Comparison of ENCODE assay signal across 8 cellular contexts in genomic region chr10:80158598-80159127, GRCh38. TPM values are rescaled to one million over a fixed set of nuclear protein-coding genes. Genes with fewer than 3 reads are reported as not detected.
DNase-seq lines count a peak whose midpoint lies in the region; ATAC-seq and TF ChIP-seq lines count a peak whose summit lies in the region.

No MANE protein-coding gene starts in this region.

- no peaks in the 10 kb centered on the region for H3K27me3 Mint-ChIP-seq in activated CD4-positive, alpha-beta memory T cell treated with anti-CD3 and anti-CD28 coated beads, Interleukin-2, amount 10 ng/mL, durations not matched to agents 7 days and 5 days
- peaks cover 9% of the 10 kb centered on the region for H3K27me3 Mint-ChIP-seq in GM23338 (ENCODE audit: insufficient read depth, low read depth, poor library complexity)

- no peak overlapping the region for H3K27ac ChIP-seq in GM23338 (ENCODE audit: low read depth)

- H3K36me3 ChIP-seq in GM23338 (ENCODE audit: insufficient read depth): no peaks in the 10 kb centered on the region

- H3K4me3 Mint-ChIP-seq in activated CD4-positive, alpha-beta memory T cell treated with anti-CD3 and anti-CD28 coated beads, Interleukin-2, amount 10 ng/mL, durations not matched to agents 7 days and 5 days: no peak overlapping the region
- no peak overlapping the region for H3K4me3 Mint-ChIP-seq in GM23338

- TF ChIP-seq CTCF in GM23338 (conservative IDR thresholded peaks at IDR 0.05; ENCODE audit: low read depth in 2 of 2): no peak

- no peaks in the 10 kb centered on the region for H3K27me3 ChIP-seq in GM23338 (ENCODE audit: insufficient read depth)

- H3K4me2 ChIP-seq in GM23338: no peak overlapping the region

- peak; percentile 83 for DNase-seq in AG08396 (ENCODE audit: low spot score)
- peak; percentile 83 for DNase-seq in HT-29 (ENCODE audit: low spot score)
- no peak for DNase-seq in activated CD4-positive, alpha-beta memory T cell treated with anti-CD3 and anti-CD28 coated beads, Interleukin-2, amount 10 ng/mL, durations not matched to agents 7 days and 5 days
- peak; percentile 77 for DNase-seq in glomerular endothelial cell (ENCODE audit: extremely low read depth, low read depth, low spot score)
- peak; percentile 91 for DNase-seq in pulmonary artery endothelial cell (ENCODE audit: low read depth, low spot score)
- no peak for DNase-seq in activated CD4-positive, CD25-positive, alpha-beta regulatory T cell (lab: John Stamatoyannopoulos, UW)
- no peak for DNase-seq in GM23338 (ENCODE audit: low spot score)
- DNase-seq in activated effector memory CD4-positive, alpha-beta T cell treated with anti-CD3 and anti-CD28 coated beads, Interleukin-2, amount 50 U/mL, for 16 hours: no peak

- H2AFZ ChIP-seq in GM23338: no peak overlapping the region

- no peaks in the 10 kb centered on the region for H3K79me2 ChIP-seq in GM23338 (replicated peaks; ENCODE audit: insufficient read depth)

- no peaks in the 10 kb centered on the region for H3K9me2 ChIP-seq in GM23338 (ENCODE audit: insufficient read depth)

- no peak for ATAC-seq in GM23338

- no peaks in the 10 kb centered on the region for H3F3A ChIP-seq in GM23338 (replicated peaks; ENCODE audit: low read depth)

- H3K27ac Mint-ChIP-seq in activated CD4-positive, alpha-beta memory T cell treated with anti-CD3 and anti-CD28 coated beads, Interleukin-2, amount 10 ng/mL, durations not matched to agents 7 days and 5 days: peak overlapping the region; percentile 10
- no peak overlapping the region for H3K27ac Mint-ChIP-seq in GM23338

- H3K4me1 ChIP-seq in GM23338 (ENCODE audit: insufficient read depth): peaks cover 9% of the 10 kb centered on the region; the same call in 1 of the 2 replicates

- H3K9me3 Mint-ChIP-seq in activated CD4-positive, alpha-beta memory T cell treated with anti-CD3 and anti-CD28 coated beads, Interleukin-2, amount 10 ng/mL, durations not matched to agents 7 days and 5 days: no peaks in the 10 kb centered on the region
- H3K9me3 Mint-ChIP-seq in GM23338: no peaks in the 10 kb centered on the region

- H3K4me1 Mint-ChIP-seq in activated CD4-positive, alpha-beta memory T cell treated with anti-CD3 and anti-CD28 coated beads, Interleukin-2, amount 10 ng/mL, durations not matched to agents 7 days and 5 days: peaks cover 3% of the 10 kb centered on the region
- peaks cover 16% of the 10 kb centered on the region for H3K4me1 Mint-ChIP-seq in GM23338

- POLR2A ChIA-PET in activated CD4-positive, alpha-beta memory T cell treated with anti-CD3 and anti-CD28 coated beads, Interleukin-2, amount 10 ng/mL, durations not matched to agents 7 days and 5 days (lab: Charles Lee): interaction anchor here (1.1 kb wide), 1 partner anchor 44 kb away, joined by 3 read pairs; no protein-coding TSS in a partner anchor

- H3K4me3 ChIP-seq in GM23338: no peak overlapping the region

- CTCF ChIA-PET in activated CD4-positive, alpha-beta memory T cell treated with anti-CD3 and anti-CD28 coated beads, Interleukin-2, amount 10 ng/mL, durations not matched to agents 7 days and 5 days (lab: Charles Lee): no interaction called here

- peaks cover 96% of the 10 kb centered on the region for H3K36me3 Mint-ChIP-seq in activated CD4-positive, alpha-beta memory T cell treated with anti-CD3 and anti-CD28 coated beads, Interleukin-2, amount 10 ng/mL, durations not matched to agents 7 days and 5 days (ENCODE audit: low read depth)
- H3K36me3 Mint-ChIP-seq in GM23338 (ENCODE audit: low read depth): peaks cover 35% of the 10 kb centered on the region

- no peaks in the 10 kb centered on the region for H4K20me1 ChIP-seq in GM23338 (replicated peaks; ENCODE audit: insufficient read depth)

TF ChIP-seq in GM23338, 12 proteins besides CTCF, POLR2A, EP300 and RAD21:
- TF ChIP-seq REST (IDR thresholded peaks at IDR 0.05; ENCODE audit: unreplicated experiment): no peak
- no peak for TF ChIP-seq POLR2AphosphoS5 (IDR thresholded peaks at IDR 0.05; ENCODE audit: low read depth)
- no peak for TF ChIP-seq JUNB (IDR thresholded peaks at IDR 0.05; ENCODE audit: unreplicated experiment)
- TF ChIP-seq EZH2phosphoT487 (IDR thresholded peaks at IDR 0.05; ENCODE audit: unreplicated experiment): no peak

RNA-seq across cellular contexts. Expression of gene PLAC9, which starts 26.1 kb away (rescaled TPM):
- total RNA-seq in HT-29 (2014; rRNA removed; shearing (Covaris generic)): not detected in 2 replicates
- total RNA-seq in activated CD4-positive, alpha-beta memory T cell treated with anti-CD3 and anti-CD28 coated beads, Interleukin-2, amount 10 ng/mL, durations not matched to agents 7 days and 5 days: not detected
- total RNA-seq in glomerular endothelial cell: 0.93 TPM in 1 of 2 replicates, not detected in the other
- 5.3 and 8.2 TPM in 2 replicates for total RNA-seq in pulmonary artery endothelial cell
- 0.89 and 1.1 TPM in 2 replicates for total RNA-seq in GM23338 (2014; rRNA removed; shearing (Covaris generic))
- 11.0 and 14.4 TPM in 2 replicates for polyA plus RNA-seq in GM23338 (2016; fragmentation: Nextera tagmentation; extraction: Ambion mirVana)

RNA-seq across cellular contexts. Expression of gene ANXA11, which starts 46.7 kb away (rescaled TPM):
- total RNA-seq in HT-29 (2014; rRNA removed; shearing (Covaris generic)): 305 and 311 TPM in 2 replicates
- total RNA-seq in activated CD4-positive, alpha-beta memory T cell treated with anti-CD3 and anti-CD28 coated beads, Interleukin-2, amount 10 ng/mL, durations not matched to agents 7 days and 5 days: 100 to 1,000 TPM; 271 to 273 TPM
- total RNA-seq in glomerular endothelial cell: 98.2 and 118 TPM in 2 replicates
- total RNA-seq in pulmonary artery endothelial cell: 35.8 and 41.9 TPM in 2 replicates
- total RNA-seq in GM23338 (2014; rRNA removed; shearing (Covaris generic)): 38.9 and 42.3 TPM in 2 replicates
- 70.0 and 73.7 TPM in 2 replicates for polyA plus RNA-seq in GM23338 (2016; fragmentation: Nextera tagmentation; extraction: Ambion mirVana)

Comparison
In these comparisons a context has a peak if more than half of its experiments do, and no peak if none do; other contexts are left out.
1. DNase-seq: peak in AG08396 (single experiment), HT-29 (single experiment), glomerular endothelial cell (single experiment) and pulmonary artery endothelial cell (single experiment); none in activated CD4-positive, alpha-beta memory T cell treated with anti-CD3 and anti-CD28 coated beads, Interleukin-2, amount 10 ng/mL, durations not matched to agents 7 days and 5 days (single experiment), activated CD4-positive, CD25-positive, alpha-beta regulatory T cell (0 of 4), GM23338 (single experiment) and activated effector memory CD4-positive, alpha-beta T cell treated with anti-CD3 and anti-CD28 coated beads, Interleukin-2, amount 50 U/mL, for 16 hours (single experiment).